8 cellular contexts compared by ENCODE assay signal in the genomic region with DNA sequence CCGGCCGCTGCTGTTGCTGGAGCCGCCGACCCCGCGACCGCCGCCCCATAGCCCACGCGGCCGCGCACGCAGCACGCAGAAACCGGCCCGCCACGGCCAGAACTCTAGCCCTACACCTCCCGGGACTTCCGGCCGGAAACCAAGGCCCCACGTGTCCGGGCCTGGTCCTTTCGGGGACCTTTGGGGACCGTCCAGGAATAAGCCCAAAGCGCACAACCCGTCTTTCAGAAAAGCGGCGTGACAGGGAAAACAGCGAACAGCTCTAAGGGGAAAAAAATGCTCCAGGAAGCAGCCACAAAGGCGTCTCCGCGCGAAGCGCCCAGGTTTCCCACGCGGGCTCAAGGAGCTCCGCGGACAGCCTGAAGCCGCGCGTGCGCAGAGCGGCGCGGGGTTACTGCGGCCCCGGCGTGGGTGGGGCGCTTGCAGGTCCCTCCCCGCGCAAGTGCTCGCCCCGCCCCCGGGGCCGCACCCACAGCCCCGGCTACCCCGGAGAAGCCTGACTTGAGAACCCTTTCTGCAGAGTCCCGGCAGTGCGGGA. TPM values are rescaled to one million over a fixed set of nuclear protein-coding genes. Genes with fewer than 3 reads are reported as not detected.
DNase-seq lines count a peak whose midpoint lies in the region; ATAC-seq and TF ChIP-seq lines count a peak whose summit lies in the region.

A gene (minus strand): TSS at position 114 of the 538 bp plus-strand sequence. CDS start 65 bp downstream, at position 49.
A gene with protein sequence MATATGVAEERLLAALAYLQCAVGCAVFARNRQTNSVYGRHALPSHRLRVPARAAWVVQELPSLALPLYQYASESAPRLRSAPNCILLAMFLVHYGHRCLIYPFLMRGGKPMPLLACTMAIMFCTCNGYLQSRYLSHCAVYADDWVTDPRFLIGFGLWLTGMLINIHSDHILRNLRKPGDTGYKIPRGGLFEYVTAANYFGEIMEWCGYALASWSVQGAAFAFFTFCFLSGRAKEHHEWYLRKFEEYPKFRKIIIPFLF (plus strand): TSS at position 510 of the 538 bp plus-strand sequence. CDS start 137 bp downstream, outside the sequence.

- TF ChIP-seq POLR2A in lower leg skin (IDR thresholded peaks at IDR 0.05) = no peak

- CTCF ChIA-PET in CD4-positive, alpha-beta T cell (lab: Charles Lee) = interaction anchor here (1.1 to 2.1 kb wide), 2 partner anchors 79 to 113 kb away, joined by 5 to 13 read pairs; no protein-coding TSS in a partner anchor
- CTCF ChIA-PET in activated CD4-positive, alpha-beta memory T cell treated with anti-CD3 and anti-CD28 coated beads for 36 hours (lab: Charles Lee) = interaction anchor here (1.1 to 2.9 kb wide), 5 partner anchors 9 to 134 kb away, joined by 3 to 20 read pairs (median 4); no protein-coding TSS in a partner anchor

- H3K4me1 Mint-ChIP-seq in CD4-positive, alpha-beta T cell (ENCODE audit: low read depth) = peaks cover 53% of the 10 kb centered on the region
- H3K4me1 Mint-ChIP-seq in activated CD4-positive, alpha-beta memory T cell treated with anti-CD3 and anti-CD28 coated beads for 36 hours (ENCODE audit: low read depth) = peaks cover 40% of the 10 kb centered on the region

- intact Hi-C loops in CD4-positive, alpha-beta T cell (cut with DNase I, micrococcal nuclease) = loop anchor here (1.0 to 10.0 kb wide), 6 partner anchors 80 to 1242 kb away; a partner anchor contains a TSS
- intact Hi-C loops in activated CD4-positive, alpha-beta memory T cell treated with anti-CD3 and anti-CD28 coated beads for 36 hours (cut with micrococcal nuclease) = loop anchor here (1.0 to 2.0 kb wide), 7 partner anchors 80 to 1236 kb away; a partner anchor contains a TSS
- intact Hi-C loops in lower leg skin (cut with DNase I; ENCODE audit: low total_unique reads) = no loop called here

- no peaks in the 10 kb centered on the region for H3K9me3 ChIP-seq in CD4-positive, alpha-beta T cell (ENCODE audit: control insufficient read depth, low read length)

- no peaks in the 10 kb centered on the region for H3K27me3 ChIP-seq in CD4-positive, alpha-beta T cell (ENCODE audit: control insufficient read depth, insufficient read depth, low read length)

- H3K27ac ChIP-seq in CD4-positive, alpha-beta T cell (ENCODE audit: low read depth, low read length) = peak within 1 kb of the TSS; percentile 62

- ATAC-seq in CD4-positive, alpha-beta T cell (ENCODE audit: poor library complexity) = peak; percentile 88
- ATAC-seq in GM19455 (IDR thresholded peaks at IDR 0.05; ENCODE audit: unreplicated experiment) = peak; percentile 94

- TF ChIP-seq CTCF in CD4-positive, alpha-beta T cell (IDR thresholded peaks at IDR 0.05) = no peak
- no peak for TF ChIP-seq CTCF in lower leg skin (IDR thresholded peaks at IDR 0.05)

- H3K27ac Mint-ChIP-seq in CD4-positive, alpha-beta T cell = peak within 1 kb of the TSS; percentile 93
- peak within 1 kb of the TSS; percentile 95 for H3K27ac Mint-ChIP-seq in activated CD4-positive, alpha-beta memory T cell treated with anti-CD3 and anti-CD28 coated beads for 36 hours

- 0% methylated on average over 29 to 47 of the region's 59 CpGs for WGBS in lower leg skin, 2 donors

- H3K4me3 ChIP-seq in lower leg skin (ENCODE audit: low read depth, poor library complexity, severe bottlenecking) = peak within 1 kb of the TSS; percentile 74

- no peaks in the 10 kb centered on the region for H3K27me3 Mint-ChIP-seq in CD4-positive, alpha-beta T cell
- H3K27me3 Mint-ChIP-seq in activated CD4-positive, alpha-beta memory T cell treated with anti-CD3 and anti-CD28 coated beads for 36 hours = no peaks in the 10 kb centered on the region

- POLR2A ChIA-PET in CD4-positive, alpha-beta T cell (lab: Charles Lee) = interaction anchor here (0.7 to 2.6 kb wide), 12 partner anchors 79 to 1217 kb away, joined by 3 to 32 read pairs (median 7); a partner anchor contains a TSS
- POLR2A ChIA-PET in activated CD4-positive, alpha-beta memory T cell treated with anti-CD3 and anti-CD28 coated beads for 36 hours (lab: Charles Lee) = interaction anchor here (0.7 to 2.1 kb wide), 7 partner anchors 8 to 255 kb away, joined by 3 to 6 read pairs (median 4); a partner anchor contains a TSS

- H3K9me3 Mint-ChIP-seq in CD4-positive, alpha-beta T cell = no peaks in the 10 kb centered on the region
- no peaks in the 10 kb centered on the region for H3K9me3 Mint-ChIP-seq in activated CD4-positive, alpha-beta memory T cell treated with anti-CD3 and anti-CD28 coated beads for 36 hours

- peak; percentile 78 to 94 (median 88) for DNase-seq in CD4-positive, alpha-beta T cell
- peak; percentile 91 for DNase-seq in HK-2 (ENCODE audit: unreplicated experiment)
- DNase-seq in NCI-H82 treated with DMSO at 0.1 percent for 48 hours (lab: John Stamatoyannopoulos, UW; ENCODE audit: unreplicated experiment) = peak; percentile 84
- DNase-seq in activated CD4-positive, alpha-beta memory T cell treated with anti-CD3 and anti-CD28 coated beads for 36 hours = peak; percentile 92
- DNase-seq in dermis microvascular lymphatic vessel endothelial cell (ENCODE audit: low read depth in 2 of 2) = peak; percentile 80 to 91
- peak; percentile 85 to 98 for DNase-seq in lower leg skin (ENCODE audit: low spot score in 2 of 2)
- peak; percentile 91 to 96 for DNase-seq in stimulated activated CD4-positive, alpha-beta T cell treated with anti-CD3 and anti-CD28 coated beads, Interleukin-4, amount 100 ng/mL, for 4 hours

- peak within 1 kb of the TSS; percentile 90 for H3K4me3 Mint-ChIP-seq in CD4-positive, alpha-beta T cell
- peak within 1 kb of the TSS; percentile 97 for H3K4me3 Mint-ChIP-seq in activated CD4-positive, alpha-beta memory T cell treated with anti-CD3 and anti-CD28 coated beads for 36 hours

- peaks cover 51% of the 10 kb centered on the region for H3K36me3 Mint-ChIP-seq in CD4-positive, alpha-beta T cell (ENCODE audit: low read depth)
- H3K36me3 Mint-ChIP-seq in activated CD4-positive, alpha-beta memory T cell treated with anti-CD3 and anti-CD28 coated beads for 36 hours = peaks cover 38% of the 10 kb centered on the region

RNA-seq across cellular contexts. Expression of the first gene that starts in this region (rescaled TPM):
- 10 to 100 TPM; 48.3 to 50.8 TPM for total RNA-seq in CD4-positive, alpha-beta T cell
- total RNA-seq in activated CD4-positive, alpha-beta memory T cell treated with anti-CD3 and anti-CD28 coated beads for 36 hours = 10 to 100 TPM; 78.5 to 86.7 TPM
- total RNA-seq in dermis microvascular lymphatic vessel endothelial cell (47.9 and 50.3 TPM in 2 replicates), lower leg skin (10 to 100 TPM; 43.0 to 54.0 (median 47.9) TPM)

RNA-seq across cellular contexts. Expression of the second gene that starts in this region (rescaled TPM):
- 1 to 10 TPM; 2.3 to 3.0 TPM for total RNA-seq in CD4-positive, alpha-beta T cell
- total RNA-seq in activated CD4-positive, alpha-beta memory T cell treated with anti-CD3 and anti-CD28 coated beads for 36 hours = 10 to 100 TPM in 1 of 2 experiments, 1 to 10 TPM in 1; 9.5 to 11.0 TPM
- total RNA-seq in dermis microvascular lymphatic vessel endothelial cell (5.3 and 5.9 TPM in 2 replicates), lower leg skin (100 to 1,000 TPM in 2 of 4 donors, 10 to 100 TPM in 2; 83.1 to 155 (median 98.4) TPM)

Comparison
In these comparisons a context has a peak if more than half of its experiments do, and no peak if none do; other contexts are left out.
1. Peak in every context shown above with its lines: DNase-seq, ATAC-seq, H3K4me3 ChIP-seq and H3K27ac ChIP-seq.
2. RNA of the second gene that starts in this region (total RNA-seq): 83.1 to 155 TPM in lower leg skin; 9.5 to 11.0 TPM in activated CD4-positive, alpha-beta memory T cell treated with anti-CD3 and anti-CD28 coated beads for 36 hours, 5.3 to 5.9 TPM in dermis microvascular lymphatic vessel endothelial cell and 2.3 to 3.0 TPM in CD4-positive, alpha-beta T cell; every median in the first group is over 4 times any median in the second.